In the genomic region with DNA sequence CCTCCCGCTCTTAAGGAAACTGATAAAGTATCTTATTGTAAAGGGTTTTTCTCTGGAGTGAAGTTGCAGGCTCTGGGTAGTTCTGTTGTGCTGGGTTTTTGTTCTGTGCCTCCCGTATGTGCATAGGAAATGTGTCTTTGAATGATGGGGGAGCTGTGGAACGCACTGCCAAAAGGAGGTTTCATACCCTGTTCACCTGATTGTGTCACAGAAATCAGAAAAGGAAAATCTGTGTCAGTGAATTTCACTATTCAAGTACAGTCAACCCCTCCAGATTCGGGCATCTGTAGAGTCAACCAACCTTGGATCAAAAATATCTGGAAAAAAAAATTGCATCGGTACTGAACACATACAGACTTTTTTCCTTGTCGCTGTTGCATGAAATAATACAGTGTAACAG, we compare ENCODE assay signal across 1 cellular context.
TF ChIP-seq lines count a peak whose summit lies in the region.

No MANE protein-coding gene starts in this region.

TF ChIP-seq in WTC11, 78 proteins besides CTCF, POLR2A, EP300 and RAD21 (continued from another document):
- no peak for TF ChIP-seq AR (CRISPR knock-in tag; IDR thresholded peaks at IDR 0.05)
- TF ChIP-seq ATF1 (CRISPR knock-in tag; IDR thresholded peaks at IDR 0.05) = no peak
- no peak for TF ChIP-seq MAX (CRISPR knock-in tag; IDR thresholded peaks at IDR 0.05)
